In genomic region chr3:113405180-113405579, GRCh38 we compare ENCODE assay signal across 15 cellular contexts. TPM values are rescaled to one million over a fixed set of nuclear protein-coding genes. Genes with fewer than 3 reads are reported as not detected.
A peak's percentile ranks its signal among the peaks of the same experiment; 100 is the strongest.
DNase-seq lines count a peak whose midpoint lies in the region; ATAC-seq, FAIRE-seq and TF ChIP-seq lines count a peak whose summit lies in the region.
"Had no signal": no experiment of that assay in that cellular context is flagged by ENCODE, and none has a peak within 500 bp of the region (broad histone marks: within the 10 kb centered on the region; RNA-seq: fewer than 3 reads in every experiment).

No MANE protein-coding gene starts in this region.

- peaks cover 5% of the 10 kb centered on the region for H3K4me1 Mint-ChIP-seq in astrocyte (ENCODE audit: low read depth, unreplicated experiment)
- H3K4me1 Mint-ChIP-seq: mesothelial cell of epicardium had no signal

- DNase-seq in COLO829 (ENCODE audit: low spot score) (peak; percentile 45), LHCN-M2 (ENCODE audit: low read depth) (peak; percentile 60), astrocyte (ENCODE audit: low read depth) (peak; percentile 59), kidney tubule cell (ENCODE audit: low spot score) (peak; percentile 46), amniotic stem cell (lab: John Stamatoyannopoulos, UW) (no peak), H7 (no peak), Right ventricle myocardium inferior (ENCODE audit: missing footprints) (no peak)
- DNase-seq in effector memory CD4-positive, alpha-beta T cell, result no peak
- DNase-seq: activated CD4-positive, alpha-beta T cell treated with anti-CD3 and anti-CD28 coated beads, Interleukin-2, amount 50 U/mL, for 1 hour; DND-41; NCI-H2107; stimulated activated naive CD4-positive, alpha-beta T cell treated with Interleukin-2 at 50 U/mL for 16 hours had no signal

- H3K4me3 ChIP-seq in astrocyte (ENCODE audit: insufficient read depth, low read depth, low read length) (no peak overlapping the region), H7 (ENCODE audit: insufficient read depth, low read depth, low read length) (no peak overlapping the region)
- no peak overlapping the region for H3K4me3 ChIP-seq in effector memory CD4-positive, alpha-beta T cell (ENCODE audit: insufficient read depth, low read depth, low read length, poor library complexity, severe bottlenecking)

- FAIRE-seq in astrocyte (lab: Jason Lieb, UNC), result no peak

- H3K9ac ChIP-seq in astrocyte (ENCODE audit: low read length), result no peak overlapping the region

- no peak overlapping the region for H3K4me3 Mint-ChIP-seq in astrocyte (ENCODE audit: unreplicated experiment)
- H3K4me3 Mint-ChIP-seq: activated T-helper 1 cell treated with anti-CD3 and anti-CD28 coated beads, Interleukin-12 subunit alpha, Interleukin-12 subunit beta, Interleukin-2, Interleukin-4 antibody, amounts not matched to agents 30 ng/mL and 10 ng/mL and 1 ng/mL, durations not matched to agents 14 hours and 24 hours and 36 hours; mesothelial cell of epicardium had no signal

- H3K27ac ChIP-seq in astrocyte (ENCODE audit: low read depth, low read length), result no peak overlapping the region
- H3K27ac ChIP-seq in effector memory CD4-positive, alpha-beta T cell (ENCODE audit: insufficient read depth, low read length, poor library complexity, severe bottlenecking), result no peak overlapping the region

- no peak for TF ChIP-seq CTCF in astrocyte (IDR thresholded peaks at IDR 0.05; ENCODE audit: insufficient read depth, low read depth, low read length)

- no peaks in the 10 kb centered on the region for H3K27me3 Mint-ChIP-seq in astrocyte (ENCODE audit: low read depth, unreplicated experiment)
- H3K27me3 Mint-ChIP-seq: progenitor cell of endocrine pancreas had no signal

- H3K9me3 Mint-ChIP-seq in astrocyte (ENCODE audit: unreplicated experiment), result peaks cover under 1% of the 10 kb centered on the region

- ATAC-seq in Right ventricle myocardium inferior, result no peak

- no peaks in the 10 kb centered on the region for H3K4me1 ChIP-seq in astrocyte (ENCODE audit: insufficient read depth, low read length)
- H3K4me1 ChIP-seq in effector memory CD4-positive, alpha-beta T cell (ENCODE audit: control insufficient read depth, insufficient read depth, low read length, poor library complexity, severe bottlenecking), result no peaks in the 10 kb centered on the region

- no peak overlapping the region for H2AFZ ChIP-seq in astrocyte (ENCODE audit: low read depth, low read length)

- H3K27me3 ChIP-seq in astrocyte (ENCODE audit: insufficient read depth, low read length) (no peaks in the 10 kb centered on the region), H7 (ENCODE audit: control insufficient read depth, insufficient read depth, low read length) (no peaks in the 10 kb centered on the region)
- no peaks in the 10 kb centered on the region for H3K27me3 ChIP-seq in effector memory CD4-positive, alpha-beta T cell (replicated peaks; ENCODE audit: control insufficient read depth, insufficient read depth, low read length, poor library complexity, severe bottlenecking)

- H3K9me3 ChIP-seq in astrocyte (ENCODE audit: insufficient read depth, low read depth, low read length), result no peaks in the 10 kb centered on the region
- H3K9me3 ChIP-seq in effector memory CD4-positive, alpha-beta T cell (ENCODE audit: control insufficient read depth, low read length), result no peaks in the 10 kb centered on the region

- peaks cover 14% of the 10 kb centered on the region for H3K36me3 Mint-ChIP-seq in astrocyte (ENCODE audit: low read depth, unreplicated experiment)

- H3K79me2 ChIP-seq in astrocyte (ENCODE audit: insufficient read depth, low read length), result no peaks in the 10 kb centered on the region

- intact Hi-C loops in Right ventricle myocardium inferior (cut with DNase I), result no loop called here

- no peak overlapping the region for H3K27ac Mint-ChIP-seq in astrocyte (ENCODE audit: unreplicated experiment)
- H3K27ac Mint-ChIP-seq: activated T-helper 1 cell treated with anti-CD3 and anti-CD28 coated beads, Interleukin-12 subunit alpha, Interleukin-12 subunit beta, Interleukin-2, Interleukin-4 antibody, amounts not matched to agents 30 ng/mL and 10 ng/mL and 1 ng/mL, durations not matched to agents 14 hours and 24 hours and 36 hours; mesothelial cell of epicardium; progenitor cell of endocrine pancreas had no signal

- H3K36me3 ChIP-seq in astrocyte (ENCODE audit: insufficient read depth, low read length), result no peaks in the 10 kb centered on the region
- H3K36me3 ChIP-seq in effector memory CD4-positive, alpha-beta T cell (ENCODE audit: control insufficient read depth, insufficient read depth, low read length), result no peaks in the 10 kb centered on the region
- no peaks in the 10 kb centered on the region for H3K36me3 ChIP-seq in H7 (replicated peaks; ENCODE audit: control insufficient read depth, insufficient read depth, low read length)

- no peaks in the 10 kb centered on the region for H4K20me1 ChIP-seq in astrocyte (ENCODE audit: insufficient read depth, low read length)

- no peak overlapping the region for H3K4me2 ChIP-seq in astrocyte (ENCODE audit: low read length)

RNA-seq across cellular contexts. Expression of gene CFAP44, which starts 36.1 kb away (rescaled TPM):
- total RNA-seq in LHCN-M2 (2014; rRNA removed), result 1.7 and 2.4 TPM in 2 replicates
- polyA plus RNA-seq in LHCN-M2 (2012), result 0.47 TPM
- 6.4 and 9.0 TPM in 2 replicates for total RNA-seq in astrocyte
- 0.37 and 0.73 TPM in 2 replicates for total RNA-seq in H7 (2014; rRNA removed; shearing (Covaris generic))
- 2.2 TPM for total RNA-seq in Right ventricle myocardium inferior

Comparison
In these comparisons a context has a peak if more than half of its experiments do, and no peak if none do; other contexts are left out.
1. DNase-seq: peak in COLO829 (single experiment), LHCN-M2 (single experiment), astrocyte (single experiment) and kidney tubule cell (single experiment); none in amniotic stem cell (single experiment), effector memory CD4-positive, alpha-beta T cell (0 of 3), H7 (single experiment) and Right ventricle myocardium inferior (single experiment).